ENCODE assay signal across 8 cellular contexts in the genomic region with DNA sequence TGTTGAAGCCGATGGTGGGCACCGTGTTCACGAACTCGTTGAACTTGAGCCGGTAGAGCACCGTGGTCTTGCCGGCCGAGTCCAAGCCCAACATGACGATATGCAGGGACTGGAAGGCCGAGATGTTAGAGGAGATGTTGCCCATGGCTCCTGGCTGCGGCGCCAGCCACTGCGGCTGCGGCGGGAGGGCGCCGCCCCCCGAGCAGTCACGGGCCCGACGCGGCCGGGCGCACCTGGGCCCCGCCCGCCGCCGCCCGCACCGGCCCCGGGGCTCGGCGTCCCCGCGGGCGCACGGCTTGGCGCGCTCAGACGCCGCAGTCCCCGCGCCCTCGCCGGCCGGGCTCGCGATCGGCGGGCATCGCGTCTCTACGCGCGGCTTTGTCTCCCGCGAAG. TPM values are rescaled to one million over a fixed set of nuclear protein-coding genes. Genes with fewer than 3 reads are reported as not detected.
A peak's percentile ranks its signal among the peaks of the same experiment; 100 is the strongest.
DNase-seq lines count a peak whose midpoint lies in the region; ATAC-seq and TF ChIP-seq lines count a peak whose summit lies in the region.

No MANE protein-coding gene starts in this region.

- under 1% methylated on average over 57 of the region's 57 CpGs for WGBS in urinary bladder

- no peaks in the 10 kb centered on the region for H3K9me3 ChIP-seq in CD8-positive, alpha-beta T cell (ENCODE audit: low read length)

- H3K4me1 Mint-ChIP-seq in CD8-positive, alpha-beta T cell (ENCODE audit: low read depth): peaks cover 46% of the 10 kb centered on the region
- peaks cover 30% of the 10 kb centered on the region for H3K4me1 Mint-ChIP-seq in dendritic cell treated with granulocyte-macrophage colony-stimulating factor and Interleukin-4, amounts not matched to agents 40 ng/mL and 50 ng/mL, for 4 days (ENCODE audit: low read depth)
- H3K4me1 Mint-ChIP-seq in memory B cell: peaks cover 27% of the 10 kb centered on the region

- H3K27me3 ChIP-seq in CD8-positive, alpha-beta T cell (ENCODE audit: insufficient read depth, low read length): no peaks in the 10 kb centered on the region

- DNase-seq in CD8-positive, alpha-beta T cell: peak; percentile 31 to 78 (median 47)
- DNase-seq in T-helper 9 cell (peak; percentile 31), memory B cell (ENCODE audit: low spot score in 2 of 2) (peak in 1 of 2 donors; percentile 44), COLO829 (ENCODE audit: low spot score) (no peak)

- peaks cover 43% of the 10 kb centered on the region for H3K36me3 Mint-ChIP-seq in CD8-positive, alpha-beta T cell
- peaks cover 50% of the 10 kb centered on the region for H3K36me3 Mint-ChIP-seq in dendritic cell treated with granulocyte-macrophage colony-stimulating factor and Interleukin-4, amounts not matched to agents 40 ng/mL and 50 ng/mL, for 4 days (ENCODE audit: low read depth)
- peaks cover 8% of the 10 kb centered on the region for H3K36me3 Mint-ChIP-seq in memory B cell

- H3K4me3 Mint-ChIP-seq in CD8-positive, alpha-beta T cell: peak overlapping the region; percentile 98
- peak overlapping the region; percentile 99 for H3K4me3 Mint-ChIP-seq in dendritic cell treated with granulocyte-macrophage colony-stimulating factor and Interleukin-4, amounts not matched to agents 40 ng/mL and 50 ng/mL, for 4 days
- H3K4me3 Mint-ChIP-seq in memory B cell: peak overlapping the region; percentile 95

- peak; percentile 30 for ATAC-seq in CD8-positive, alpha-beta T cell
- peak; percentile 21 for ATAC-seq in GM19468 (IDR thresholded peaks at IDR 0.05; ENCODE audit: extremely low read depth, unreplicated experiment)
- ATAC-seq in HG03565 (IDR thresholded peaks at IDR 0.05; ENCODE audit: unreplicated experiment): peak; percentile 32
- peak; percentile 64 for ATAC-seq in memory B cell (ENCODE audit: low read depth)

- peak overlapping the region; percentile 98 for H3K27ac Mint-ChIP-seq in CD8-positive, alpha-beta T cell
- peak overlapping the region; percentile 99 for H3K27ac Mint-ChIP-seq in dendritic cell treated with granulocyte-macrophage colony-stimulating factor and Interleukin-4, amounts not matched to agents 40 ng/mL and 50 ng/mL, for 4 days
- peak overlapping the region; percentile 84 for H3K27ac Mint-ChIP-seq in memory B cell

- peaks cover 10% of the 10 kb centered on the region for H3K36me3 ChIP-seq in CD8-positive, alpha-beta T cell (ENCODE audit: insufficient read depth, low read length)
- no peaks in the 10 kb centered on the region for H3K36me3 ChIP-seq in urinary bladder (ENCODE audit: insufficient read depth)

- POLR2A ChIA-PET in CD8-positive, alpha-beta T cell (lab: Charles Lee): interaction anchor here (0.6 to 7.9 kb wide), 13 partner anchors 13 to 348 kb away, joined by 3 to 102 read pairs (median 6); no protein-coding TSS in a partner anchor

- H3K4me1 ChIP-seq in CD8-positive, alpha-beta T cell (ENCODE audit: insufficient read depth, low read length): peaks cover 44% of the 10 kb centered on the region
- H3K4me1 ChIP-seq in urinary bladder (ENCODE audit: insufficient read depth): no peaks in the 10 kb centered on the region

- H3K27me3 Mint-ChIP-seq in CD8-positive, alpha-beta T cell (ENCODE audit: low read depth): no peaks in the 10 kb centered on the region
- H3K27me3 Mint-ChIP-seq in dendritic cell treated with granulocyte-macrophage colony-stimulating factor and Interleukin-4, amounts not matched to agents 40 ng/mL and 50 ng/mL, for 4 days: peaks cover 13% of the 10 kb centered on the region
- H3K27me3 Mint-ChIP-seq in memory B cell: no peaks in the 10 kb centered on the region

- CTCF ChIA-PET in CD8-positive, alpha-beta T cell (lab: Charles Lee): interaction anchor here (0.7 to 7.3 kb wide), 15 partner anchors 13 to 394 kb away, joined by 3 to 50 read pairs (median 5); no protein-coding TSS in a partner anchor

- TF ChIP-seq CTCF in CD8-positive, alpha-beta T cell (IDR thresholded peaks at IDR 0.05): no peak

- H3K27ac ChIP-seq in CD8-positive, alpha-beta T cell (ENCODE audit: low read depth, low read length): peak overlapping the region; percentile 99
- H3K27ac ChIP-seq in urinary bladder (ENCODE audit: low read depth): peak overlapping the region; percentile 89

- intact Hi-C loops in CD8-positive, alpha-beta T cell (cut with DNase I, micrococcal nuclease): loop anchor here (1.0 to 10.0 kb wide), 5 partner anchors 12 to 1082 kb away; no protein-coding TSS in a partner anchor
- intact Hi-C loops in dendritic cell treated with granulocyte-macrophage colony-stimulating factor and Interleukin-4, amounts not matched to agents 40 ng/mL and 50 ng/mL, for 4 days (cut with micrococcal nuclease): loop anchor here (2.0 kb wide), 1 partner anchor 162 kb away; no protein-coding TSS in a partner anchor

- peak overlapping the region; percentile 99 for H3K4me3 ChIP-seq in CD8-positive, alpha-beta T cell (ENCODE audit: low read depth, low read length)
- H3K4me3 ChIP-seq in urinary bladder (ENCODE audit: low read depth, low read length): peak overlapping the region; percentile 90

- H3K9me3 Mint-ChIP-seq in CD8-positive, alpha-beta T cell: no peaks in the 10 kb centered on the region
- no peaks in the 10 kb centered on the region for H3K9me3 Mint-ChIP-seq in dendritic cell treated with granulocyte-macrophage colony-stimulating factor and Interleukin-4, amounts not matched to agents 40 ng/mL and 50 ng/mL, for 4 days
- no peaks in the 10 kb centered on the region for H3K9me3 Mint-ChIP-seq in memory B cell

RNA-seq across cellular contexts. Expression of gene ARL4C, which starts 0.4 kb away (rescaled TPM):
- 100 to 1,000 TPM; 484 to 496 TPM for total RNA-seq in CD8-positive, alpha-beta T cell
- 6.3 TPM for total RNA-seq in urinary bladder
- 22.4 TPM for polyA plus RNA-seq in urinary bladder

Comparison
In these comparisons a context has a peak if more than half of its experiments do, and no peak if none do; other contexts are left out.
1. RNA of gene ARL4C, which starts 0.4 kb away (total RNA-seq): 484 to 496 TPM in CD8-positive, alpha-beta T cell; 6.3 TPM in urinary bladder (single experiment); every median in the first group is over 10 times any median in the second.
2. Peak in every context shown above with its lines, with median percentiles within 50 percentile points of each other: ATAC-seq, H3K27ac Mint-ChIP-seq and H3K4me3 Mint-ChIP-seq.